ENCODE assay signal across 20 cellular contexts in the genomic region with DNA sequence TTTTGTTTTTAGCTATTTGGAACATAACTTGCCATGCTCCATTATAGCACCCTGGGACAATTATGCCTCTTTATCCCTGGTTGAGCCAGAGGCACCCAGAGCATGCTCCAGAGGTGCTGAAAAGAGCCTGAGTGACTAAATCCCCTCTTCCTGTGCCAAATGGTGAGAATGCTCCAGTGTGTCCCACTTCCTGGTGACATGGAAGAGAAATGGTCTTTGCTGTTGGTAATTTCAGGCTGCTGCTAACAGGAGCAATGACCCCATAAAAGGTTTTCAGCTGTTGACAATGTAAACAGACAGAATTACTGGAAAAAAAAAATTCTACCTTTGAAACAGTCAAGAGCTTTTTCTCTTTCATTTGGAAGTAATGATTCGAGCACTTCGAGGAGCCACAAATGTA.
DNase-seq lines count a peak whose midpoint lies in the region; ATAC-seq and TF ChIP-seq lines count a peak whose summit lies in the region.
"Had no signal": no experiment of that assay in that cellular context is flagged by ENCODE, and none has a peak within 500 bp of the region (broad histone marks: within the 10 kb centered on the region; RNA-seq: fewer than 3 reads in every experiment).

No MANE protein-coding gene starts in this region.

- H3K4me1 Mint-ChIP-seq in natural killer cell: peaks cover 7 to 11% of the 10 kb centered on the region in 2 donors
- H3K4me1 Mint-ChIP-seq in Caco-2 (ENCODE audit: low read depth, unreplicated experiment): no peaks in the 10 kb centered on the region

- intact Hi-C loops in left colon (cut with DNase I, micrococcal nuclease): no loop called here
- intact Hi-C loops in prostate gland (cut with DNase I): no loop called here
- intact Hi-C loops in natural killer cell (cut with micrococcal nuclease): no loop called here
- intact Hi-C loops in Caco-2 (cut with micrococcal nuclease; ENCODE audit: unreplicated experiment): no loop called here

- peak; percentile 82 for DNase-seq in DMS53 (lab: John Stamatoyannopoulos, UW)
- DNase-seq in Daoy (ENCODE audit: low read depth): peak; percentile 21
- peak; percentile 81 for DNase-seq in NCI-H748 (lab: John Stamatoyannopoulos, UW; ENCODE audit: unreplicated experiment)
- DNase-seq in left colon: no peak
- DNase-seq in prostate gland (ENCODE audit: low spot score): no peak
- DNase-seq in CD1c-positive myeloid dendritic cell (ENCODE audit: extremely low spot score): no peak
- no peak for DNase-seq in natural killer cell
- DNase-seq in Caco-2: no peak
- DNase-seq: ACHN; AML-193; COR-L47; KBM-7; NCI-H1694; NCI-H510A treated with DMSO at 0.1 percent for 48 hours; NK-92 treated with Interleukin-12 subunit alpha and Interleukin-12 subunit beta, amount 100 ng/mL, for 24 hours; SW 1271 had no signal

- no peaks in the 10 kb centered on the region for H3K9me3 ChIP-seq in prostate gland
- H3K9me3 ChIP-seq in Caco-2: no peaks in the 10 kb centered on the region
- H3K9me3 ChIP-seq: SJSA1 had no signal

- H3K27me3 Mint-ChIP-seq in natural killer cell (ENCODE audit: low read depth in 2 of 2): no peaks in the 10 kb centered on the region
- H3K27me3 Mint-ChIP-seq in Caco-2 (ENCODE audit: insufficient read depth, unreplicated experiment): no peaks in the 10 kb centered on the region

- TF ChIP-seq POLR2A in prostate gland (IDR thresholded peaks at IDR 0.05): no peak

- CTCF ChIA-PET in Caco-2 (lab: Charles Lee): no interaction called here

- POLR2A ChIA-PET in Caco-2 (lab: Charles Lee): no interaction called here

- H3K4me1 ChIP-seq in prostate gland (replicated peaks) (no peaks in the 10 kb centered on the region), Caco-2 (peaks cover 3% of the 10 kb centered on the region; the same call in 1 of the 2 replicates)
- H3K4me1 ChIP-seq: SJSA1 had no signal

- H3K36me3 ChIP-seq in prostate gland: no peaks in the 10 kb centered on the region
- H3K36me3 ChIP-seq in Caco-2 (ENCODE audit: control insufficient read depth, insufficient read depth, low read length): no peaks in the 10 kb centered on the region
- H3K36me3 ChIP-seq: SJSA1 had no signal

- H3K9me3 Mint-ChIP-seq in natural killer cell: peaks cover 0 to 2% of the 10 kb centered on the region in 2 donors
- peaks cover 9% of the 10 kb centered on the region for H3K9me3 Mint-ChIP-seq in Caco-2 (ENCODE audit: unreplicated experiment)

- 37% methylated on average over 2 of the region's 2 CpGs for WGBS in prostate gland

- H3K27me3 ChIP-seq in prostate gland (replicated peaks; ENCODE audit: insufficient read depth) (no peaks in the 10 kb centered on the region), Caco-2 (replicated peaks; ENCODE audit: control insufficient read depth, insufficient read depth, low read length) (no peaks in the 10 kb centered on the region)
- H3K27me3 ChIP-seq: SJSA1 had no signal

- ATAC-seq in left colon: peak; percentile 87
- ATAC-seq in natural killer cell: no peak
- ATAC-seq: GM23338 had no signal

- H3K36me3 Mint-ChIP-seq in natural killer cell: no peaks in the 10 kb centered on the region
- H3K36me3 Mint-ChIP-seq in Caco-2 (ENCODE audit: insufficient read depth, unreplicated experiment): no peaks in the 10 kb centered on the region
- H3K36me3 Mint-ChIP-seq: CD14-positive monocyte had no signal

- H3K4me3 Mint-ChIP-seq in natural killer cell: no peak overlapping the region
- H3K4me3 Mint-ChIP-seq in Caco-2 (ENCODE audit: unreplicated experiment): no peak overlapping the region
- H3K4me3 Mint-ChIP-seq: CD14-positive monocyte, GM23338 had no signal

- H3K27ac ChIP-seq in prostate gland: no peak overlapping the region
- H3K27ac ChIP-seq: RWPE1, SJSA1 had no signal

- H3K27ac Mint-ChIP-seq in natural killer cell (no peak overlapping the region), Caco-2 (ENCODE audit: unreplicated experiment) (no peak overlapping the region)
- H3K27ac Mint-ChIP-seq: GM23338 had no signal

- H3K4me3 ChIP-seq in prostate gland (no peak overlapping the region), Caco-2 (ENCODE audit: low read depth, low read length) (no peak overlapping the region)
- H3K4me3 ChIP-seq: GM23338, SJSA1 had no signal

- TF ChIP-seq CTCF in prostate gland (IDR thresholded peaks at IDR 0.05): no peak
- TF ChIP-seq CTCF in natural killer cell (IDR thresholded peaks at IDR 0.05): no peak
- no peak for TF ChIP-seq CTCF in Caco-2 (IDR thresholded peaks at IDR 0.05; ENCODE audit: insufficient read depth in 1 of 2, low read depth in 1 of 2, low read length in 1 of 2, severe bottlenecking in 1 of 2, unreplicated experiment in 1 of 2)

- no TSS peak for BruUV-seq in Caco-2 (replicated peaks; lab: Mats Ljungman, UMichigan)

Comparison
In these comparisons a context has a peak if more than half of its experiments do, and no peak if none do; other contexts are left out.
1. DNase-seq: peak in DMS53 (single experiment), Daoy (single experiment) and NCI-H748 (single experiment); none in left colon (0 of 2), prostate gland (single experiment), CD1c-positive myeloid dendritic cell (single experiment), natural killer cell (single experiment) and Caco-2 (0 of 2).